Comparison of ENCODE assay signal across 8 cellular contexts in genomic region chr9:122099271-122099869, GRCh38. TPM values are rescaled to one million over a fixed set of nuclear protein-coding genes. Genes with fewer than 3 reads are reported as not detected.
DNase-seq lines count a peak whose midpoint lies in the region; TF ChIP-seq lines count a peak whose summit lies in the region.

No MANE protein-coding gene starts in this region.

- H3K27ac ChIP-seq in BLaER1 (no peak overlapping the region), MM.1S (ENCODE audit: low read length) (no peak overlapping the region)

- peak overlapping the region; percentile 21 for H3K4me3 Mint-ChIP-seq in type B pancreatic cell

- peak overlapping the region; percentile 55 for H3K4me2 ChIP-seq in BLaER1
- H3K4me2 ChIP-seq in MM.1S (ENCODE audit: low read depth, low read length) = no peak overlapping the region

- H3K79me2 ChIP-seq in MM.1S (ENCODE audit: low read length) = no peaks in the 10 kb centered on the region

- H3K9me3 Mint-ChIP-seq in type B pancreatic cell = peaks cover 7% of the 10 kb centered on the region

- peaks cover 39% of the 10 kb centered on the region for H3K27me3 Mint-ChIP-seq in type B pancreatic cell

- no peaks in the 10 kb centered on the region for H3F3A ChIP-seq in MM.1S (ENCODE audit: insufficient read depth, low read length)

- no peaks in the 10 kb centered on the region for H3K36me3 ChIP-seq in BLaER1
- no peaks in the 10 kb centered on the region for H3K36me3 ChIP-seq in MM.1S (replicated peaks; ENCODE audit: insufficient read depth, low read length)

- H3K9ac ChIP-seq in BLaER1 = no peak overlapping the region
- no peak overlapping the region for H3K9ac ChIP-seq in MM.1S (ENCODE audit: low read length)

- TF ChIP-seq CTCF in GM20000 (IDR thresholded peaks at IDR 0.05; ENCODE audit: extremely low read depth, missing control alignments) (peak; percentile 49), MM.1S (IDR thresholded peaks at IDR 0.05; ENCODE audit: low read length) (peak; percentile 74), type B pancreatic cell (conservative IDR thresholded peaks at IDR 0.05) (peak; percentile 95)

- H3K9me3 ChIP-seq in BLaER1 = peaks cover 18% of the 10 kb centered on the region
- H3K9me3 ChIP-seq in MM.1S (replicated peaks; ENCODE audit: insufficient read depth, low read length) = no peaks in the 10 kb centered on the region

- no peaks in the 10 kb centered on the region for H3K27me3 ChIP-seq in BLaER1
- peaks cover 21% of the 10 kb centered on the region; the same call in 1 of the 2 replicates for H3K27me3 ChIP-seq in MM.1S (replicated peaks; ENCODE audit: insufficient read depth, low read length)

- peak overlapping the region; percentile 19 for H3K27ac Mint-ChIP-seq in type B pancreatic cell

- H3K4me3 ChIP-seq in BLaER1 (peak overlapping the region; percentile 35; the same call in 1 of the 2 replicates), MM.1S (ENCODE audit: low read length) (no peak overlapping the region)

- DNase-seq in GM20000 (ENCODE audit: low spot score) (peak; percentile 83), MM.1S (peak; percentile 76), SKM-1 (lab: John Stamatoyannopoulos, UW; ENCODE audit: unreplicated experiment) (peak; percentile 74), globus pallidus (ENCODE audit: low spot score) (peak; percentile 83), pons (ENCODE audit: low spot score) (peak; percentile 90), type B pancreatic cell (ENCODE audit: extremely low spot score, unreplicated experiment) (peak; percentile 81)
- peak; percentile 81 for DNase-seq in activated naive CD4-positive, alpha-beta T cell treated with Interleukin-2 at 50 U/mL for 16 hours

- no peaks in the 10 kb centered on the region for H3K9me2 ChIP-seq in MM.1S (replicated peaks; ENCODE audit: insufficient read depth, low read length)

- H3K4me1 Mint-ChIP-seq in type B pancreatic cell (ENCODE audit: unreplicated experiment) = peaks cover 9% of the 10 kb centered on the region

- H3K4me1 ChIP-seq in BLaER1 (peaks cover 13% of the 10 kb centered on the region), MM.1S (ENCODE audit: low read length) (peaks cover 5% of the 10 kb centered on the region; the same call in 1 of the 2 replicates)

- H3K36me3 Mint-ChIP-seq in type B pancreatic cell = peaks cover 4% of the 10 kb centered on the region

- no peak overlapping the region for H2AFZ ChIP-seq in MM.1S (ENCODE audit: low read length)

- no peaks in the 10 kb centered on the region for H4K20me1 ChIP-seq in BLaER1
- no peaks in the 10 kb centered on the region for H4K20me1 ChIP-seq in MM.1S (ENCODE audit: insufficient read depth, low read length)

RNA-seq across cellular contexts. Expression of gene TTLL11, which starts 6.3 kb away (rescaled TPM):
- 5.8 and 8.6 TPM in 2 replicates for total RNA-seq in type B pancreatic cell (ENCODE audit: low replicate concordance)
